In genomic region chr22:50184541-50185383, GRCh38 we compare ENCODE assay signal across 1 cellular context.
TF ChIP-seq lines count a peak whose summit lies in the region.

No MANE protein-coding gene starts in this region.

TF ChIP-seq in A549, 52 proteins besides CTCF, POLR2A, EP300 and RAD21 (continued from another document):
- TF ChIP-seq, protein P1, sequence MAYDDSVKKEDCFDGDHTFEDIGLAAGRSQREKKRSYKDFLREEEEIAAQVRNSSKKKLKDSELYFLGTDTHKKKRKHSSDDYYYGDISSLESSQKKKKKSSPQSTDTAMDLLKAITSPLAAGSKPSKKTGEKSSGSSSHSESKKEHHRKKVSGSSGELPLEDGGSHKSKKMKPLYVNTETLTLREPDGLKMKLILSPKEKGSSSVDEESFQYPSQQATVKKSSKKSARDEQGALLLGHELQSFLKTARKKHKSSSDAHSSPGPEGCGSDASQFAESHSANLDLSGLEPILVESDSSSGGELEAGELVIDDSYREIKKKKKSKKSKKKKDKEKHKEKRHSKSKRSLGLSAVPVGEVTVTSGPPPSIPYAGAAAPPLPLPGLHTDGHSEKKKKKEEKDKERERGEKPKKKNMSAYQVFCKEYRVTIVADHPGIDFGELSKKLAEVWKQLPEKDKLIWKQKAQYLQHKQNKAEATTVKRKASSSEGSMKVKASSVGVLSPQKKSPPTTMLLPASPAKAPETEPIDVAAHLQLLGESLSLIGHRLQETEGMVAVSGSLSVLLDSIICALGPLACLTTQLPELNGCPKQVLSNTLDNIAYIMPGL (CRISPR knock-in tag; IDR thresholded peaks at IDR 0.05; ENCODE audit: borderline replicate concordance) = no peak
- TF ChIP-seq FOXS1 (CRISPR knock-in tag; IDR thresholded peaks at IDR 0.05) = no peak
